In the genomic region with DNA sequence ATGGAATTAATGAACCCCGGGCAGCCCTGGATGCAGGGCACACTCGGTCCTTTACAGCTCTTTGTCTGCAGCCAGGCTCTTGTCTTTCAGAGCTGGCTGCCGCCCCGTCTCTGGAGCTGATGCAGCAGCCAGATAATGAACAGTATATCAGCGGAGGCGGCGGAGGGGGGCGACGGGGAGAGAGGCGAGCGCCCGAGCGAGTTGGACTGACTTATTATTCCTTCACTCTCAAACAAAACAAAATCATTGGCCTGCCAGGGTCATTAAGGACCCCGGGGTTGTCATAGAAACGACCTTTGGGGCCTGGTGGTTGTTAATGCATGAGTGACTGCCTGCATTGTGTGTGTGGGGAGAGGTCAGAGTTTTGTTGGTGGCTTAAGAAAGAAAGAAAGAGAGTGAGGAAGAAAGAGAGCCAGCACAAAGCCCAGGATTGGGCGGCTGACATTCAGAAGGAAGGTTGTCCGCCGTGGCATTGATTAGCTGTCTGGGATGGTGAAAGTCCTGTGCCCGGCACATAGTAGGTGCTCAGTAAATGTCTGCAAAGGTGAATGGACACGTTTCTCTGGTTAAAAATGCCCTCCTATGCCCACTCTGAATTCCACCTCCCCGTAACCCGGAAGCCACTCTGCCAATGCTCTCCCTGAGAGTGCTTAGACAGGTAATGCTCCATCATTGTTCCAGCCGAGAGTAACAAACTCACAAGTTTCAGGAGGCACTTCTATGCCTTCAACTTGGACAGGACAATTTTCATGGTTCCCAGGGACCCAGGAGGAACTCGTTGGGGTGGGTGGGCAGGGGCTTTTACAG, we compare ENCODE assay signal across 8 cellular contexts.
DNase-seq lines count a peak whose midpoint lies in the region; ATAC-seq and TF ChIP-seq lines count a peak whose summit lies in the region.

No MANE protein-coding gene starts in this region.

- intact Hi-C loops in thyroid gland (cut with DNase I): no loop called here

- no peak overlapping the region for H3K4me3 ChIP-seq in ectodermal cell (ENCODE audit: insufficient read depth, low read depth, low read length)
- H3K4me3 ChIP-seq in mesodermal cell (ENCODE audit: extremely low read depth, insufficient read depth, low read length, poor library complexity, severe bottlenecking): no peak overlapping the region
- no peak overlapping the region for H3K4me3 ChIP-seq in thyroid gland (replicated peaks in 1 of 3)

- H3K9me3 ChIP-seq in ectodermal cell (ENCODE audit: control insufficient read depth, low read length): no peaks in the 10 kb centered on the region
- peaks cover 4% of the 10 kb centered on the region for H3K9me3 ChIP-seq in mesodermal cell (ENCODE audit: control insufficient read depth, low read length)
- H3K9me3 ChIP-seq in thyroid gland: no peaks in the 10 kb centered on the region

- H3K4me1 ChIP-seq in ectodermal cell (ENCODE audit: control insufficient read depth, insufficient read depth, low read length) (peaks cover 15% of the 10 kb centered on the region), mesodermal cell (ENCODE audit: control insufficient read depth, insufficient read depth, low read length, poor library complexity, severe bottlenecking) (peaks cover 6% of the 10 kb centered on the region), thyroid gland (peaks cover 10 to 20% of the 10 kb centered on the region in 2 donors)

- TF ChIP-seq POLR2A in thyroid gland (IDR thresholded peaks at IDR 0.05): no peak

- H3K36me3 ChIP-seq in ectodermal cell (ENCODE audit: control insufficient read depth, insufficient read depth, low read length) (no peaks in the 10 kb centered on the region), mesodermal cell (ENCODE audit: control insufficient read depth, insufficient read depth, low read length) (no peaks in the 10 kb centered on the region), thyroid gland (no peaks in the 10 kb centered on the region)

- 40% methylated on average over 17 to 24 of the region's 24 CpGs for WGBS in ectodermal cell, 2 experiments
- 83 to 84% methylated on average over 12 to 13 of the region's 24 CpGs for WGBS in mesodermal cell (ENCODE audit: insufficient coverage in 2 of 2), 2 experiments
- WGBS in thyroid gland, 2 donors: 35 to 54% methylated on average over 21 to 24 of the region's 24 CpGs

- H3K27ac ChIP-seq in ectodermal cell (ENCODE audit: insufficient read depth, low read depth, low read length, poor library complexity, severe bottlenecking) (peak overlapping the region; percentile 81), mesodermal cell (ENCODE audit: low read depth, low read length, severe bottlenecking) (peak overlapping the region; percentile 81), thyroid gland (peak overlapping the region; percentile 43 to 60 (median 50))

- H3K27me3 ChIP-seq in ectodermal cell (ENCODE audit: control insufficient read depth, insufficient read depth, low read length, poor library complexity, severe bottlenecking) (no peaks in the 10 kb centered on the region), thyroid gland (no peaks in the 10 kb centered on the region)

- ATAC-seq in HG02852 (IDR thresholded peaks at IDR 0.05; ENCODE audit: unreplicated experiment): no peak

- DNase-seq in NCI-H2196 (lab: John Stamatoyannopoulos, UW; ENCODE audit: unreplicated experiment): peak; percentile 10
- DNase-seq in NCI-H2196 treated with DMSO at 0.1 percent for 48 hours (lab: John Stamatoyannopoulos, UW; ENCODE audit: unreplicated experiment): no peak
- peak; percentile 59 to 73 for DNase-seq in thyroid gland
- no peak for DNase-seq in stimulated activated CD4-positive, alpha-beta T cell treated with anti-CD3 and anti-CD28 coated beads, Interleukin-12 subunit alpha, Interleukin-12 subunit beta, amount 100 ng/mL, for 4 hours
- DNase-seq in amniotic stem cell (lab: John Stamatoyannopoulos, UW): no peak

- no peak for TF ChIP-seq CTCF in thyroid gland (IDR thresholded peaks at IDR 0.05)

Comparison
In these comparisons a context has a peak if more than half of its experiments do, and no peak if none do; other contexts are left out.
1. DNase-seq: peak in NCI-H2196 (single experiment) and thyroid gland (2 of 2); none in NCI-H2196 treated with DMSO at 0.1 percent for 48 hours (single experiment), stimulated activated CD4-positive, alpha-beta T cell treated with anti-CD3 and anti-CD28 coated beads, Interleukin-12 subunit alpha, Interleukin-12 subunit beta, amount 100 ng/mL, for 4 hours (single experiment) and amniotic stem cell (single experiment).
2. Peak in every context shown above with its lines, with median percentiles within 50 percentile points of each other: H3K27ac ChIP-seq.